In the genomic region with DNA sequence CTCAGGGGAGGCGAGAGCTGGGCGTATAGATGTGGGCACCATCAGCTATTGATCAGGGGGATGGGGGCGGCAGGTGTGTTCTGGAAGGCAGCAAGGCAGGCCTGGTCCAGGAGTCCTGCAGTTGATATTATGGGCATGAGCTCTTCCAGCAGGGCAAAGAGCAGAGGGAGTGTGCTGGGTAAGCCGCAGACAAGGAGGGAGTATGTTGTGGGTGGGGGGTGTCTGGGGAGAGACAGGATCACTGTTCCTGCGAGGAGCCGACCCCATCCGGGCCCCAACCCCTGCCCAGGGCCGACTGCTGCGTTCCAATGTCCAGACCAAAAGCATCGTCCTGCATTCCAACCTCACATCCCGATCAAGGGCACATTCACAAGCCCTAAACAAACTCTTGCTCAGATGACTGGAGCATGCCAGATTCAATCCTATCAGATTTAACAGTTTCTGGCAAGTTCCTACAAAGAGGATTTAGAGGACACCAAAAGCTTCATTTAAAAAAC, we compare ENCODE assay signal across 1 cellular context.
TF ChIP-seq lines count a peak whose summit lies in the region.

No MANE protein-coding gene starts in this region.

TF ChIP-seq in HepG2, 621 proteins besides CTCF, POLR2A, EP300 and RAD21 (continued from another document and continues in another):
- TF ChIP-seq, protein P1, sequence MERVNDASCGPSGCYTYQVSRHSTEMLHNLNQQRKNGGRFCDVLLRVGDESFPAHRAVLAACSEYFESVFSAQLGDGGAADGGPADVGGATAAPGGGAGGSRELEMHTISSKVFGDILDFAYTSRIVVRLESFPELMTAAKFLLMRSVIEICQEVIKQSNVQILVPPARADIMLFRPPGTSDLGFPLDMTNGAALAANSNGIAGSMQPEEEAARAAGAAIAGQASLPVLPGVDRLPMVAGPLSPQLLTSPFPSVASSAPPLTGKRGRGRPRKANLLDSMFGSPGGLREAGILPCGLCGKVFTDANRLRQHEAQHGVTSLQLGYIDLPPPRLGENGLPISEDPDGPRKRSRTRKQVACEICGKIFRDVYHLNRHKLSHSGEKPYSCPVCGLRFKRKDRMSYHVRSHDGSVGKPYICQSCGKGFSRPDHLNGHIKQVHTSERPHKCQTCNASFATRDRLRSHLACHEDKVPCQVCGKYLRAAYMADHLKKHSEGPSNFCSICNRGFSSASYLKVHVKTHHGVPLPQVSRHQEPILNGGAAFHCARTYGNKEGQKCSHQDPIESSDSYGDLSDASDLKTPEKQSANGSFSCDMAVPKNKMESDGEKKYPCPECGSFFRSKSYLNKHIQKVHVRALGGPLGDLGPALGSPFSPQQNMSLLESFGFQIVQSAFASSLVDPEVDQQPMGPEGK (CRISPR knock-in tag; IDR thresholded peaks at IDR 0.05), result peak; percentile 73
- peak; percentile 15; the same call in 1 of the 2 replicates for TF ChIP-seq ONECUT2 (CRISPR knock-in tag; IDR thresholded peaks at IDR 0.05)
- no peak for TF ChIP-seq SALL1 (CRISPR knock-in tag; IDR thresholded peaks at IDR 0.05)
- 0 out of 2 replicates have a peak, but pooled peaks have one; percentile 23 for TF ChIP-seq PHF20 (CRISPR knock-in tag; IDR thresholded peaks at IDR 0.05)
- TF ChIP-seq, protein P2, sequence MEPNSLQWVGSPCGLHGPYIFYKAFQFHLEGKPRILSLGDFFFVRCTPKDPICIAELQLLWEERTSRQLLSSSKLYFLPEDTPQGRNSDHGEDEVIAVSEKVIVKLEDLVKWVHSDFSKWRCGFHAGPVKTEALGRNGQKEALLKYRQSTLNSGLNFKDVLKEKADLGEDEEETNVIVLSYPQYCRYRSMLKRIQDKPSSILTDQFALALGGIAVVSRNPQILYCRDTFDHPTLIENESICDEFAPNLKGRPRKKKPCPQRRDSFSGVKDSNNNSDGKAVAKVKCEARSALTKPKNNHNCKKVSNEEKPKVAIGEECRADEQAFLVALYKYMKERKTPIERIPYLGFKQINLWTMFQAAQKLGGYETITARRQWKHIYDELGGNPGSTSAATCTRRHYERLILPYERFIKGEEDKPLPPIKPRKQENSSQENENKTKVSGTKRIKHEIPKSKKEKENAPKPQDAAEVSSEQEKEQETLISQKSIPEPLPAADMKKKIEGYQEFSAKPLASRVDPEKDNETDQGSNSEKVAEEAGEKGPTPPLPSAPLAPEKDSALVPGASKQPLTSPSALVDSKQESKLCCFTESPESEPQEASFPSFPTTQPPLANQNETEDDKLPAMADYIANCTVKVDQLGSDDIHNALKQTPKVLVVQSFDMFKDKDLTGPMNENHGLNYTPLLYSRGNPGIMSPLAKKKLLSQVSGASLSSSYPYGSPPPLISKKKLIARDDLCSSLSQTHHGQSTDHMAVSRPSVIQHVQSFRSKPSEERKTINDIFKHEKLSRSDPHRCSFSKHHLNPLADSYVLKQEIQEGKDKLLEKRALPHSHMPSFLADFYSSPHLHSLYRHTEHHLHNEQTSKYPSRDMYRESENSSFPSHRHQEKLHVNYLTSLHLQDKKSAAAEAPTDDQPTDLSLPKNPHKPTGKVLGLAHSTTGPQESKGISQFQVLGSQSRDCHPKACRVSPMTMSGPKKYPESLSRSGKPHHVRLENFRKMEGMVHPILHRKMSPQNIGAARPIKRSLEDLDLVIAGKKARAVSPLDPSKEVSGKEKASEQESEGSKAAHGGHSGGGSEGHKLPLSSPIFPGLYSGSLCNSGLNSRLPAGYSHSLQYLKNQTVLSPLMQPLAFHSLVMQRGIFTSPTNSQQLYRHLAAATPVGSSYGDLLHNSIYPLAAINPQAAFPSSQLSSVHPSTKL (CRISPR knock-in tag; IDR thresholded peaks at IDR 0.05), result peak; percentile 38
- peak; percentile 68 for TF ChIP-seq HNF4G (IDR thresholded peaks at IDR 0.05; ENCODE audit: borderline replicate concordance, low read depth, low read length)
- TF ChIP-seq HNF4G (CRISPR knock-in tag; IDR thresholded peaks at IDR 0.05; ENCODE audit: borderline replicate concordance, low read depth), result peak; percentile 40; the same call in 1 of the 2 replicates
- TF ChIP-seq PHB2 (IDR thresholded peaks at IDR 0.05; ENCODE audit: partially characterized antibody), result no peak
- TF ChIP-seq, protein P3, sequence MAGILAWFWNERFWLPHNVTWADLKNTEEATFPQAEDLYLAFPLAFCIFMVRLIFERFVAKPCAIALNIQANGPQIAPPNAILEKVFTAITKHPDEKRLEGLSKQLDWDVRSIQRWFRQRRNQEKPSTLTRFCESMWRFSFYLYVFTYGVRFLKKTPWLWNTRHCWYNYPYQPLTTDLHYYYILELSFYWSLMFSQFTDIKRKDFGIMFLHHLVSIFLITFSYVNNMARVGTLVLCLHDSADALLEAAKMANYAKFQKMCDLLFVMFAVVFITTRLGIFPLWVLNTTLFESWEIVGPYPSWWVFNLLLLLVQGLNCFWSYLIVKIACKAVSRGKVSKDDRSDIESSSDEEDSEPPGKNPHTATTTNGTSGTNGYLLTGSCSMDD (CRISPR knock-in tag; IDR thresholded peaks at IDR 0.05), result no peak
- TF ChIP-seq TEAD3 (CRISPR knock-in tag; optimal IDR thresholded peaks at IDR 0.05; ENCODE audit: borderline replicate concordance), result peak; percentile 98
- TF ChIP-seq AKAP8 (CRISPR knock-in tag; IDR thresholded peaks at IDR 0.05), result peak; percentile 61; the same call in 1 of the 2 replicates
- TF ChIP-seq ZNF143 (CRISPR knock-in tag; IDR thresholded peaks at IDR 0.05), result peak; percentile 26; the same call in 1 of the 2 replicates
- no peak for TF ChIP-seq SOX6 (IDR thresholded peaks at IDR 0.05)
- TF ChIP-seq SOX6 (CRISPR knock-in tag; IDR thresholded peaks at IDR 0.05), result peak; percentile 5; the same call in 1 of the 2 replicates
- 0 out of 2 replicates have a peak, but pooled peaks have one; percentile 26 for TF ChIP-seq HNRNPL (IDR thresholded peaks at IDR 0.05; ENCODE audit: low read depth, low read length)
- TF ChIP-seq KMT2A (CRISPR knock-in tag; IDR thresholded peaks at IDR 0.05), result no peak
- TF ChIP-seq, protein P4, sequence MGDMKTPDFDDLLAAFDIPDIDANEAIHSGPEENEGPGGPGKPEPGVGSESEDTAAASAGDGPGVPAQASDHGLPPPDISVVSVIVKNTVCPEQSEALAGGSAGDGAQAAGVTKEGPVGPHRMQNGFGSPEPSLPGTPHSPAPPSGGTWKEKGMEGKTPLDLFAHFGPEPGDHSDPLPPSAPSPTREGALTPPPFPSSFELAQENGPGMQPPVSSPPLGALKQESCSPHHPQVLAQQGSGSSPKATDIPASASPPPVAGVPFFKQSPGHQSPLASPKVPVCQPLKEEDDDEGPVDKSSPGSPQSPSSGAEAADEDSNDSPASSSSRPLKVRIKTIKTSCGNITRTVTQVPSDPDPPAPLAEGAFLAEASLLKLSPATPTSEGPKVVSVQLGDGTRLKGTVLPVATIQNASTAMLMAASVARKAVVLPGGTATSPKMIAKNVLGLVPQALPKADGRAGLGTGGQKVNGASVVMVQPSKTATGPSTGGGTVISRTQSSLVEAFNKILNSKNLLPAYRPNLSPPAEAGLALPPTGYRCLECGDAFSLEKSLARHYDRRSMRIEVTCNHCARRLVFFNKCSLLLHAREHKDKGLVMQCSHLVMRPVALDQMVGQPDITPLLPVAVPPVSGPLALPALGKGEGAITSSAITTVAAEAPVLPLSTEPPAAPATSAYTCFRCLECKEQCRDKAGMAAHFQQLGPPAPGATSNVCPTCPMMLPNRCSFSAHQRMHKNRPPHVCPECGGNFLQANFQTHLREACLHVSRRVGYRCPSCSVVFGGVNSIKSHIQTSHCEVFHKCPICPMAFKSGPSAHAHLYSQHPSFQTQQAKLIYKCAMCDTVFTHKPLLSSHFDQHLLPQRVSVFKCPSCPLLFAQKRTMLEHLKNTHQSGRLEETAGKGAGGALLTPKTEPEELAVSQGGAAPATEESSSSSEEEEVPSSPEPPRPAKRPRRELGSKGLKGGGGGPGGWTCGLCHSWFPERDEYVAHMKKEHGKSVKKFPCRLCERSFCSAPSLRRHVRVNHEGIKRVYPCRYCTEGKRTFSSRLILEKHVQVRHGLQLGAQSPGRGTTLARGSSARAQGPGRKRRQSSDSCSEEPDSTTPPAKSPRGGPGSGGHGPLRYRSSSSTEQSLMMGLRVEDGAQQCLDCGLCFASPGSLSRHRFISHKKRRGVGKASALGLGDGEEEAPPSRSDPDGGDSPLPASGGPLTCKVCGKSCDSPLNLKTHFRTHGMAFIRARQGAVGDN (CRISPR knock-in tag; IDR thresholded peaks at IDR 0.05), result peak; percentile 4
- TF ChIP-seq MEIS1 (CRISPR knock-in tag; IDR thresholded peaks at IDR 0.05; ENCODE audit: borderline replicate concordance), result no peak; the same call in none of the 2 replicates
- no peak for TF ChIP-seq TP53 (CRISPR knock-in tag; conservative IDR thresholded peaks at IDR 0.05)
- no peak for TF ChIP-seq ZNF549 (CRISPR knock-in tag; IDR thresholded peaks at IDR 0.05)
- no peak for TF ChIP-seq ZNF225 (CRISPR knock-in tag; IDR thresholded peaks at IDR 0.05)
- peak; percentile 43; the same call in 1 of the 2 replicates for TF ChIP-seq FOXA3 (CRISPR knock-in tag; IDR thresholded peaks at IDR 0.05)
- TF ChIP-seq, protein P5, sequence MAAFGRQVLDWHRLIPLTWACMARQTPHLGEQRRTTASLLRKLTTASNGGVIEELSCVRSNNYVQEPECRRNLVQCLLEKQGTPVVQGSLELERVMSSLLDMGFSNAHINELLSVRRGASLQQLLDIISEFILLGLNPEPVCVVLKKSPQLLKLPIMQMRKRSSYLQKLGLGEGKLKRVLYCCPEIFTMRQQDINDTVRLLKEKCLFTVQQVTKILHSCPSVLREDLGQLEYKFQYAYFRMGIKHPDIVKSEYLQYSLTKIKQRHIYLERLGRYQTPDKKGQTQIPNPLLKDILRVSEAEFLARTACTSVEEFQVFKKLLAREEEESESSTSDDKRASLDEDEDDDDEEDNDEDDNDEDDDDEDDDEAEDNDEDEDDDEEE (CRISPR knock-in tag; IDR thresholded peaks at IDR 0.05), result 0 out of 2 replicates have a peak, but pooled peaks have one; percentile 34
- TF ChIP-seq CBX2 (IDR thresholded peaks at IDR 0.05; ENCODE audit: low read depth, low read length), result no peak
- TF ChIP-seq CBX2 (CRISPR knock-in tag; IDR thresholded peaks at IDR 0.05; ENCODE audit: low read depth), result no peak
- no peak for TF ChIP-seq ZNF788 (CRISPR knock-in tag; IDR thresholded peaks at IDR 0.05; ENCODE audit: borderline replicate concordance)
- TF ChIP-seq HES4 (CRISPR knock-in tag; IDR thresholded peaks at IDR 0.05; ENCODE audit: borderline replicate concordance), result no peak
- TF ChIP-seq, protein P6, sequence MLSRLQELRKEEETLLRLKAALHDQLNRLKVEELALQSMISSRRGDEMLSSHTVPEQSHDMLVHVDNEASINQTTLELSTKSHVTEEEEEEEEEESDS (CRISPR knock-in tag; IDR thresholded peaks at IDR 0.05; ENCODE audit: borderline replicate concordance), result peak; percentile 65; the same call in 1 of the 2 replicates
- TF ChIP-seq, protein P7, sequence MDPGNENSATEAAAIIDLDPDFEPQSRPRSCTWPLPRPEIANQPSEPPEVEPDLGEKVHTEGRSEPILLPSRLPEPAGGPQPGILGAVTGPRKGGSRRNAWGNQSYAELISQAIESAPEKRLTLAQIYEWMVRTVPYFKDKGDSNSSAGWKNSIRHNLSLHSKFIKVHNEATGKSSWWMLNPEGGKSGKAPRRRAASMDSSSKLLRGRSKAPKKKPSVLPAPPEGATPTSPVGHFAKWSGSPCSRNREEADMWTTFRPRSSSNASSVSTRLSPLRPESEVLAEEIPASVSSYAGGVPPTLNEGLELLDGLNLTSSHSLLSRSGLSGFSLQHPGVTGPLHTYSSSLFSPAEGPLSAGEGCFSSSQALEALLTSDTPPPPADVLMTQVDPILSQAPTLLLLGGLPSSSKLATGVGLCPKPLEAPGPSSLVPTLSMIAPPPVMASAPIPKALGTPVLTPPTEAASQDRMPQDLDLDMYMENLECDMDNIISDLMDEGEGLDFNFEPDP (CRISPR knock-in tag; conservative IDR thresholded peaks at IDR 0.05), result no peak
- TF ChIP-seq, protein P8, sequence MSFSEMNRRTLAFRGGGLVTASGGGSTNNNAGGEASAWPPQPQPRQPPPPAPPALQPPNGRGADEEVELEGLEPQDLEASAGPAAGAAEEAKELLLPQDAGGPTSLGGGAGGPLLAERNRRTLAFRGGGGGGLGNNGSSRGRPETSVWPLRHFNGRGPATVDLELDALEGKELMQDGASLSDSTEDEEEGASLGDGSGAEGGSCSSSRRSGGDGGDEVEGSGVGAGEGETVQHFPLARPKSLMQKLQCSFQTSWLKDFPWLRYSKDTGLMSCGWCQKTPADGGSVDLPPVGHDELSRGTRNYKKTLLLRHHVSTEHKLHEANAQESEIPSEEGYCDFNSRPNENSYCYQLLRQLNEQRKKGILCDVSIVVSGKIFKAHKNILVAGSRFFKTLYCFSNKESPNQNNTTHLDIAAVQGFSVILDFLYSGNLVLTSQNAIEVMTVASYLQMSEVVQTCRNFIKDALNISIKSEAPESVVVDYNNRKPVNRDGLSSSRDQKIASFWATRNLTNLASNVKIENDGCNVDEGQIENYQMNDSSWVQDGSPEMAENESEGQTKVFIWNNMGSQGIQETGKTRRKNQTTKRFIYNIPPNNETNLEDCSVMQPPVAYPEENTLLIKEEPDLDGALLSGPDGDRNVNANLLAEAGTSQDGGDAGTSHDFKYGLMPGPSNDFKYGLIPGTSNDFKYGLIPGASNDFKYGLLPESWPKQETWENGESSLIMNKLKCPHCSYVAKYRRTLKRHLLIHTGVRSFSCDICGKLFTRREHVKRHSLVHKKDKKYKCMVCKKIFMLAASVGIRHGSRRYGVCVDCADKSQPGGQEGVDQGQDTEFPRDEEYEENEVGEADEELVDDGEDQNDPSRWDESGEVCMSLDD (CRISPR knock-in tag; IDR thresholded peaks at IDR 0.05; ENCODE audit: borderline replicate concordance), result no peak
- TF ChIP-seq ZFP36 (IDR thresholded peaks at IDR 0.05; ENCODE audit: borderline replicate concordance, low read depth, low read length, partially characterized antibody), result no peak
- peak; percentile 71; the same call in 1 of the 2 replicates for TF ChIP-seq TARDBP (CRISPR knock-in tag; IDR thresholded peaks at IDR 0.05)
- TF ChIP-seq LCORL (IDR thresholded peaks at IDR 0.05), result peak; percentile 81
- TF ChIP-seq LCORL (CRISPR knock-in tag; IDR thresholded peaks at IDR 0.05), result peak; percentile 91
- TF ChIP-seq TMF1 (CRISPR knock-in tag; IDR thresholded peaks at IDR 0.05; ENCODE audit: low read depth), result peak; percentile 70; the same call in 1 of the 2 replicates
- peak; percentile 59; the same call in 1 of the 2 replicates for TF ChIP-seq MIER2 (CRISPR knock-in tag; IDR thresholded peaks at IDR 0.05)
- TF ChIP-seq, protein P9, sequence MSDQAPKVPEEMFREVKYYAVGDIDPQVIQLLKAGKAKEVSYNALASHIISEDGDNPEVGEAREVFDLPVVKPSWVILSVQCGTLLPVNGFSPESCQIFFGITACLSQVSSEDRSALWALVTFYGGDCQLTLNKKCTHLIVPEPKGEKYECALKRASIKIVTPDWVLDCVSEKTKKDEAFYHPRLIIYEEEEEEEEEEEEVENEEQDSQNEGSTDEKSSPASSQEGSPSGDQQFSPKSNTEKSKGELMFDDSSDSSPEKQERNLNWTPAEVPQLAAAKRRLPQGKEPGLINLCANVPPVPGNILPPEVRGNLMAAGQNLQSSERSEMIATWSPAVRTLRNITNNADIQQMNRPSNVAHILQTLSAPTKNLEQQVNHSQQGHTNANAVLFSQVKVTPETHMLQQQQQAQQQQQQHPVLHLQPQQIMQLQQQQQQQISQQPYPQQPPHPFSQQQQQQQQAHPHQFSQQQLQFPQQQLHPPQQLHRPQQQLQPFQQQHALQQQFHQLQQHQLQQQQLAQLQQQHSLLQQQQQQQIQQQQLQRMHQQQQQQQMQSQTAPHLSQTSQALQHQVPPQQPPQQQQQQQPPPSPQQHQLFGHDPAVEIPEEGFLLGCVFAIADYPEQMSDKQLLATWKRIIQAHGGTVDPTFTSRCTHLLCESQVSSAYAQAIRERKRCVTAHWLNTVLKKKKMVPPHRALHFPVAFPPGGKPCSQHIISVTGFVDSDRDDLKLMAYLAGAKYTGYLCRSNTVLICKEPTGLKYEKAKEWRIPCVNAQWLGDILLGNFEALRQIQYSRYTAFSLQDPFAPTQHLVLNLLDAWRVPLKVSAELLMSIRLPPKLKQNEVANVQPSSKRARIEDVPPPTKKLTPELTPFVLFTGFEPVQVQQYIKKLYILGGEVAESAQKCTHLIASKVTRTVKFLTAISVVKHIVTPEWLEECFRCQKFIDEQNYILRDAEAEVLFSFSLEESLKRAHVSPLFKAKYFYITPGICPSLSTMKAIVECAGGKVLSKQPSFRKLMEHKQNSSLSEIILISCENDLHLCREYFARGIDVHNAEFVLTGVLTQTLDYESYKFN (CRISPR knock-in tag; conservative IDR thresholded peaks at IDR 0.05), result peak; percentile 83
